28 cellular contexts compared by ENCODE assay signal in the genomic region with DNA sequence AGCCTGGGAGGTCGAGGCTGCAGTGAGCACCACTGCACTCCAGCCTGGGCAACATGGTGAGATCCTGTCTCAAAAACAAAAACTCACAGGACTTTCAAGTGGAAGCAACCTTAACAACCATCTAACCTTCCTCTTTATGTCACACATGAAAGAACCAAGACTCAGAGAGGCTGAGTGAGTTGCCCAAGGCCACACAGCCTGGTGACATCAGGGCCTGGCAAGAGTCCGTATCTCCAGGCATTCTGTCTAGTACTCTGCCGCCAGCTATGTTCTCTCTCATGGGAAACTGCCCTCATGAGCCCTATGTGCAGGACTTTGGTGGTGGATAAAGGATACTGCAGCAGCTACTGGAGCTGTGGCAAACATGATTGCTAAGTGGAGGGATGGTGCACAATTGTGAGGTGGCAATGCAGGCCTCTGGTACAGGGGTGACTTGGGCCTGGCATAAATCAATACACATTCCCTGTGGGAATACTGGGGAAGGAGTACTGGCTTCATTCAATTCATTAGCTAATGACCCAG.
"Had no signal": no experiment of that assay in that cellular context is flagged by ENCODE, and none has a peak within 500 bp of the region (broad histone marks: within the 10 kb centered on the region; RNA-seq: fewer than 3 reads in every experiment).

No MANE protein-coding gene starts in this region.

- H3K4me1 ChIP-seq: neural progenitor cell, parathyroid adenoma, psoas muscle, spleen, suprapubic skin, testis, tibial artery, transverse colon, vagina had no signal

- H3K4me2 ChIP-seq: neural progenitor cell, smooth muscle cell had no signal

- H3K4me3 ChIP-seq: neural progenitor cell, ovary, psoas muscle, skin epidermis, smooth muscle cell, spleen, suprapubic skin, testis, tibial artery, transverse colon, vagina had no signal

- DNase-seq: natural killer cell; occipital lobe; ovary; posterior cingulate gyrus; psoas muscle; right cardiac atrium; spleen; stimulated activated CD4-positive, alpha-beta T cell treated with anti-CD3 and anti-CD28 coated beads, Interleukin-12 subunit alpha, Interleukin-12 subunit beta, amount 100 ng/mL, for 4 hours; stimulated activated CD4-positive, alpha-beta T cell treated with anti-CD3 and anti-CD28 coated beads, Interleukin-1b, Interleukin-23, amount 100 ng/mL, for 48 hours; stimulated activated CD4-positive, alpha-beta T cell treated with anti-CD3 and anti-CD28 coated beads, Interleukin-4, amount 100 ng/mL, for 1 hour; stimulated activated CD4-positive, alpha-beta T cell treated with anti-CD3 and anti-CD28 coated beads, Interleukin-4, amount 100 ng/mL, for 4 hours; stimulated activated CD8-positive, alpha-beta memory T cell treated with anti-CD3 and anti-CD28 coated beads, Interleukin-4, amount 100 ng/mL, for 48 hours; stimulated activated naive CD4-positive, alpha-beta T cell; stimulated activated naive CD8-positive, alpha-beta T cell treated with anti-CD3 and anti-CD28 coated beads, Interleukin-15, amount 100 ng/mL, for 72 hours; stimulated activated naive CD8-positive, alpha-beta T cell treated with anti-CD3 and anti-CD28 coated beads, Interleukin-15, Interleukin-2, amounts not matched to agents 100 U/mL and 50 U/mL, for 24 hours; substantia nigra; testis; tibial artery; transverse colon had no signal

- FAIRE-seq: urothelium cell line had no signal

- H3K27ac ChIP-seq: neural progenitor cell, ovary, parathyroid adenoma, psoas muscle, skin epidermis, spleen, suprapubic skin, testis, tibial artery, transverse colon, vagina had no signal

- H2AFZ ChIP-seq: neural progenitor cell, parathyroid adenoma had no signal

- H3K9me3 ChIP-seq: ovary, psoas muscle, spleen, suprapubic skin, testis, tibial artery, transverse colon, vagina had no signal

- H3K9ac ChIP-seq: neural progenitor cell, parathyroid adenoma had no signal

- H3K36me3 ChIP-seq: neural progenitor cell, ovary, spleen, suprapubic skin, tibial artery, transverse colon, vagina had no signal

- ATAC-seq: psoas muscle; right cardiac atrium; sciatic nerve; stimulated activated memory B cell treated with anti-CD40 and anti-IgM and Interleukin-4, amounts not matched to agents 10 μg/mL and 1 μg/mL and 100 μg/mL, for 72 hours; stimulated activated naive CD8-positive, alpha-beta T cell treated with anti-CD3 and anti-CD28 coated beads, Interleukin-15, amount 100 ng/mL, for 72 hours; stimulated activated naive CD8-positive, alpha-beta T cell treated with anti-CD3 and anti-CD28 coated beads, Interleukin-15, Interleukin-2, amounts not matched to agents 100 U/mL and 50 U/mL, for 24 hours had no signal

- H3K79me2 ChIP-seq: parathyroid adenoma had no signal

- H3K27me3 ChIP-seq: neural progenitor cell, ovary, spleen, suprapubic skin, testis, tibial artery, transverse colon, vagina had no signal
